ENCODE assay signal across 20 cellular contexts in the genomic region with DNA sequence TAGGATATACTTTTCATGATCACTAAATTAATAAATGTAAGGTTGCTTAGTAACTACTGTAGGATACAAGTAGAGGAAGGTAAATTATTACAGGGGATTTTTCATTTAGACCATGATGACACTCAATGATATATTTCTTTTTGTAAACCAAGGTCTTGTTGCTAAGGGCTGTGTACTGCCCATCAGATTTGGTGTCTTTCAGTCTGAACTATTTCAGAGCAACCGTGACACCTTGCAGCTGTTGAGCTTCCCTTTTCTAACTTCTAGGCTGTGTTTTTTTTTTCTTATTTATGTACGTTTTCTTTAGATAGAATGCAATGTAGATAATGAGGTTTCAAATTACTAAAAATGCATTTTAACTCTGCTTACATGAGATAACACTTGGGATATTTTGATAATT.
DNase-seq lines count a peak whose midpoint lies in the region; ATAC-seq lines count a peak whose summit lies in the region.
"Had no signal": no experiment of that assay in that cellular context is flagged by ENCODE, and none has a peak within 500 bp of the region (broad histone marks: within the 10 kb centered on the region; RNA-seq: fewer than 3 reads in every experiment).

No MANE protein-coding gene starts in this region.

- H3K4me1 Mint-ChIP-seq in immature natural killer cell: no peaks in the 10 kb centered on the region
- H3K4me1 Mint-ChIP-seq: CD14-positive monocyte; CD4-positive, alpha-beta memory T cell; CD4-positive, CD25-positive, alpha-beta regulatory T cell; CD8-positive, alpha-beta memory T cell had no signal

- no peaks in the 10 kb centered on the region for H3K36me3 Mint-ChIP-seq in immature natural killer cell
- H3K36me3 Mint-ChIP-seq: CD14-positive monocyte; CD4-positive, alpha-beta memory T cell; CD4-positive, CD25-positive, alpha-beta regulatory T cell; CD8-positive, alpha-beta memory T cell had no signal

- no peak overlapping the region for H3K27ac Mint-ChIP-seq in immature natural killer cell
- H3K27ac Mint-ChIP-seq: CD14-positive monocyte; CD4-positive, alpha-beta memory T cell; CD4-positive, CD25-positive, alpha-beta regulatory T cell; CD8-positive, alpha-beta memory T cell had no signal

- peak; percentile 67 for ATAC-seq in HG03432 (IDR thresholded peaks at IDR 0.05; ENCODE audit: unreplicated experiment)
- ATAC-seq in HG02973 (IDR thresholded peaks at IDR 0.05; ENCODE audit: unreplicated experiment): no peak
- ATAC-seq in HG03342 (IDR thresholded peaks at IDR 0.05; ENCODE audit: unreplicated experiment): no peak

- peak; percentile 16 for DNase-seq in OCI-M1 (lab: John Stamatoyannopoulos, UW)
- peak; percentile 72 for DNase-seq in left kidney (ENCODE audit: low read depth, low spot score)
- no peak for DNase-seq in activated CD8-positive, alpha-beta memory T cell treated with anti-CD3 and anti-CD28 coated beads, Interleukin-2, amount 50 U/mL, for 4 hours
- no peak for DNase-seq in immature natural killer cell
- DNase-seq: 8988T; ACHN; BE2C; C1 segment of cervical spinal cord; CD4-positive, alpha-beta memory T cell; CD4-positive, CD25-positive, alpha-beta regulatory T cell; CD8-positive, alpha-beta memory T cell; COR-L47; DMS 273 treated with DMSO at 0.1 percent for 48 hours; DMS153; DMS79 treated with DMSO at 0.1 percent for 48 hours; GF-D8 had no signal

- H3K4me3 Mint-ChIP-seq in immature natural killer cell: no peak overlapping the region
- H3K4me3 Mint-ChIP-seq: CD14-positive monocyte; CD4-positive, CD25-positive, alpha-beta regulatory T cell; CD8-positive, alpha-beta memory T cell had no signal

- peaks cover 7 to 55% (median 30%) of the 10 kb centered on the region in 6 donors for H3K9me3 Mint-ChIP-seq in immature natural killer cell

- H3K27me3 Mint-ChIP-seq in immature natural killer cell (ENCODE audit: low read depth in 3 of 3): peaks cover 0 to 5% (median 0%) of the 10 kb centered on the region in 3 donors
- H3K27me3 Mint-ChIP-seq: CD4-positive, alpha-beta memory T cell; CD4-positive, CD25-positive, alpha-beta regulatory T cell had no signal

Comparison
In these comparisons a context has a peak if more than half of its experiments do, and no peak if none do; other contexts are left out.
1. DNase-seq: peak in OCI-M1 (single experiment) and left kidney (single experiment); none in activated CD8-positive, alpha-beta memory T cell treated with anti-CD3 and anti-CD28 coated beads, Interleukin-2, amount 50 U/mL, for 4 hours (single experiment) and immature natural killer cell (0 of 3).